1 cellular context compared by ENCODE assay signal in the genomic region with DNA sequence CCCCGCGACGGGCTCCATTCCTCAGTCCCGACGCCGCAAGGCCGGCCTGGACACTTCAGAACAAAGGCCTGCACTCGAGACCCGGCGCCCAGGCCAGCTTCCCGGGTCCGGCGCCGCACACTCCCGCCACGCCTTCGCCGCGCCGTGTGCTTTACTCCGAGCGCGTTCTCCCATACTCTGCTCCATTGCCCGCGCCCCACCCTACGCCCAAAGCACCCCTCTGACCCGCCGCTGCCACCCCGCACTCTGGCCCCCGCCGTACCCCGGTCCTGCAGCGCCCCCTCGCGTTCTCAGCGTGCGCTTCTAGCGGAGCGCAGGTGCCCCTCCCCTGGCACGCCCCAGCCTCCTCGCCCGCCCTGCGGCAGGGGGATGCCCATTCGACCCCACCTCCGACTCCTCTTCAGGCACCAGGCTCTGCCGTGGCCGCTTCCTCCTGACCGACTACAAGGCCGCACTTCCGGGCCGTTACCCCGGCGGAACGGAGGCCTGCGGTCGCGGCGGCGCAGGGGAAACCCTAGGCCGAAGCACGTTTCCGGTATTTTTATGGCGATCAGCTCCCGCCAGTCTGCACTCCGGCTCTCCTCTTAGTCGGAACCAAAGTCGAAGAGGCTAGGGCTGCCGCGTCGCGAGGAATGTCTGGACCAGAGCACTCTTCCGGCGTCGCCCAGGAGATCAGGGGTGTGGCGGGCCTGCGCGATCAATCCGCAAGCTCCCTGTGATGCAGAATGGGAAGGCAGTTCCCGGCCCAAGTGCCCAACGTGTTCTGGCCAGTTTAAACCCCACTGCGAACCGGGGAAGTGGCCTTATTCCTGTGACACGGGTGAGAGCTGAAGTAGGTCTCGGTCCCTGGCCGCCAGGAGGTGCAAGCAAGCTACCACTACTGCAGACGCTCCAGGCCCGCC.
A peak's percentile ranks its signal among the peaks of the same experiment; 100 is the strongest.
TF ChIP-seq lines count a peak whose summit lies in the region.

A gene (minus strand): TSS at position 456 of the 902 bp plus-strand sequence. CDS start 2,137 bp downstream, outside the sequence.

TF ChIP-seq in WTC11, 78 proteins besides CTCF, POLR2A, EP300 and RAD21 (continued from another document and continues in another):
- TF ChIP-seq, protein P1, sequence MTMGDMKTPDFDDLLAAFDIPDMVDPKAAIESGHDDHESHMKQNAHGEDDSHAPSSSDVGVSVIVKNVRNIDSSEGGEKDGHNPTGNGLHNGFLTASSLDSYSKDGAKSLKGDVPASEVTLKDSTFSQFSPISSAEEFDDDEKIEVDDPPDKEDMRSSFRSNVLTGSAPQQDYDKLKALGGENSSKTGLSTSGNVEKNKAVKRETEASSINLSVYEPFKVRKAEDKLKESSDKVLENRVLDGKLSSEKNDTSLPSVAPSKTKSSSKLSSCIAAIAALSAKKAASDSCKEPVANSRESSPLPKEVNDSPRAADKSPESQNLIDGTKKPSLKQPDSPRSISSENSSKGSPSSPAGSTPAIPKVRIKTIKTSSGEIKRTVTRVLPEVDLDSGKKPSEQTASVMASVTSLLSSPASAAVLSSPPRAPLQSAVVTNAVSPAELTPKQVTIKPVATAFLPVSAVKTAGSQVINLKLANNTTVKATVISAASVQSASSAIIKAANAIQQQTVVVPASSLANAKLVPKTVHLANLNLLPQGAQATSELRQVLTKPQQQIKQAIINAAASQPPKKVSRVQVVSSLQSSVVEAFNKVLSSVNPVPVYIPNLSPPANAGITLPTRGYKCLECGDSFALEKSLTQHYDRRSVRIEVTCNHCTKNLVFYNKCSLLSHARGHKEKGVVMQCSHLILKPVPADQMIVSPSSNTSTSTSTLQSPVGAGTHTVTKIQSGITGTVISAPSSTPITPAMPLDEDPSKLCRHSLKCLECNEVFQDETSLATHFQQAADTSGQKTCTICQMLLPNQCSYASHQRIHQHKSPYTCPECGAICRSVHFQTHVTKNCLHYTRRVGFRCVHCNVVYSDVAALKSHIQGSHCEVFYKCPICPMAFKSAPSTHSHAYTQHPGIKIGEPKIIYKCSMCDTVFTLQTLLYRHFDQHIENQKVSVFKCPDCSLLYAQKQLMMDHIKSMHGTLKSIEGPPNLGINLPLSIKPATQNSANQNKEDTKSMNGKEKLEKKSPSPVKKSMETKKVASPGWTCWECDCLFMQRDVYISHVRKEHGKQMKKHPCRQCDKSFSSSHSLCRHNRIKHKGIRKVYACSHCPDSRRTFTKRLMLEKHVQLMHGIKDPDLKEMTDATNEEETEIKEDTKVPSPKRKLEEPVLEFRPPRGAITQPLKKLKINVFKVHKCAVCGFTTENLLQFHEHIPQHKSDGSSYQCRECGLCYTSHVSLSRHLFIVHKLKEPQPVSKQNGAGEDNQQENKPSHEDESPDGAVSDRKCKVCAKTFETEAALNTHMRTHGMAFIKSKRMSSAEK (CRISPR knock-in tag; IDR thresholded peaks at IDR 0.05; ENCODE audit: borderline replicate concordance): no peak
- TF ChIP-seq SOX15 (CRISPR knock-in tag; IDR thresholded peaks at IDR 0.05) (no peak), GABPB1 (CRISPR knock-in tag; IDR thresholded peaks at IDR 0.05) (peak; percentile 97), KAT7 (CRISPR knock-in tag; IDR thresholded peaks at IDR 0.05; ENCODE audit: borderline replicate concordance) (peak; percentile 54; the same call in 1 of the 2 replicates), TEAD4 (CRISPR knock-in tag; IDR thresholded peaks at IDR 0.05) (0 out of 2 replicates have a peak, but pooled peaks have one; percentile 63), NR1H2 (CRISPR knock-in tag; IDR thresholded peaks at IDR 0.05) (no peak), NFYB (CRISPR knock-in tag; conservative IDR thresholded peaks at IDR 0.05; ENCODE audit: low read depth) (peak; percentile 26; the same call in 1 of the 2 replicates), ZNF317 (CRISPR knock-in tag; IDR thresholded peaks at IDR 0.05; ENCODE audit: borderline replicate concordance, low read depth) (no peak), NR2C2 (CRISPR knock-in tag; IDR thresholded peaks at IDR 0.05) (peak; percentile 75; the same call in 1 of the 2 replicates), OVOL2 (CRISPR knock-in tag; IDR thresholded peaks at IDR 0.05; ENCODE audit: borderline replicate concordance) (no peak), EMX1 (CRISPR knock-in tag; IDR thresholded peaks at IDR 0.05) (peak; percentile 80), NR3C1 (CRISPR knock-in tag; conservative IDR thresholded peaks at IDR 0.05; ENCODE audit: low read depth) (no peak)
- TF ChIP-seq, protein P2, sequence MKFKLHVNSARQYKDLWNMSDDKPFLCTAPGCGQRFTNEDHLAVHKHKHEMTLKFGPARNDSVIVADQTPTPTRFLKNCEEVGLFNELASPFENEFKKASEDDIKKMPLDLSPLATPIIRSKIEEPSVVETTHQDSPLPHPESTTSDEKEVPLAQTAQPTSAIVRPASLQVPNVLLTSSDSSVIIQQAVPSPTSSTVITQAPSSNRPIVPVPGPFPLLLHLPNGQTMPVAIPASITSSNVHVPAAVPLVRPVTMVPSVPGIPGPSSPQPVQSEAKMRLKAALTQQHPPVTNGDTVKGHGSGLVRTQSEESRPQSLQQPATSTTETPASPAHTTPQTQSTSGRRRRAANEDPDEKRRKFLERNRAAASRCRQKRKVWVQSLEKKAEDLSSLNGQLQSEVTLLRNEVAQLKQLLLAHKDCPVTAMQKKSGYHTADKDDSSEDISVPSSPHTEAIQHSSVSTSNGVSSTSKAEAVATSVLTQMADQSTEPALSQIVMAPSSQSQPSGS (CRISPR knock-in tag; IDR thresholded peaks at IDR 0.05; ENCODE audit: borderline replicate concordance, low read depth): no peak
- TF ChIP-seq, protein P3, sequence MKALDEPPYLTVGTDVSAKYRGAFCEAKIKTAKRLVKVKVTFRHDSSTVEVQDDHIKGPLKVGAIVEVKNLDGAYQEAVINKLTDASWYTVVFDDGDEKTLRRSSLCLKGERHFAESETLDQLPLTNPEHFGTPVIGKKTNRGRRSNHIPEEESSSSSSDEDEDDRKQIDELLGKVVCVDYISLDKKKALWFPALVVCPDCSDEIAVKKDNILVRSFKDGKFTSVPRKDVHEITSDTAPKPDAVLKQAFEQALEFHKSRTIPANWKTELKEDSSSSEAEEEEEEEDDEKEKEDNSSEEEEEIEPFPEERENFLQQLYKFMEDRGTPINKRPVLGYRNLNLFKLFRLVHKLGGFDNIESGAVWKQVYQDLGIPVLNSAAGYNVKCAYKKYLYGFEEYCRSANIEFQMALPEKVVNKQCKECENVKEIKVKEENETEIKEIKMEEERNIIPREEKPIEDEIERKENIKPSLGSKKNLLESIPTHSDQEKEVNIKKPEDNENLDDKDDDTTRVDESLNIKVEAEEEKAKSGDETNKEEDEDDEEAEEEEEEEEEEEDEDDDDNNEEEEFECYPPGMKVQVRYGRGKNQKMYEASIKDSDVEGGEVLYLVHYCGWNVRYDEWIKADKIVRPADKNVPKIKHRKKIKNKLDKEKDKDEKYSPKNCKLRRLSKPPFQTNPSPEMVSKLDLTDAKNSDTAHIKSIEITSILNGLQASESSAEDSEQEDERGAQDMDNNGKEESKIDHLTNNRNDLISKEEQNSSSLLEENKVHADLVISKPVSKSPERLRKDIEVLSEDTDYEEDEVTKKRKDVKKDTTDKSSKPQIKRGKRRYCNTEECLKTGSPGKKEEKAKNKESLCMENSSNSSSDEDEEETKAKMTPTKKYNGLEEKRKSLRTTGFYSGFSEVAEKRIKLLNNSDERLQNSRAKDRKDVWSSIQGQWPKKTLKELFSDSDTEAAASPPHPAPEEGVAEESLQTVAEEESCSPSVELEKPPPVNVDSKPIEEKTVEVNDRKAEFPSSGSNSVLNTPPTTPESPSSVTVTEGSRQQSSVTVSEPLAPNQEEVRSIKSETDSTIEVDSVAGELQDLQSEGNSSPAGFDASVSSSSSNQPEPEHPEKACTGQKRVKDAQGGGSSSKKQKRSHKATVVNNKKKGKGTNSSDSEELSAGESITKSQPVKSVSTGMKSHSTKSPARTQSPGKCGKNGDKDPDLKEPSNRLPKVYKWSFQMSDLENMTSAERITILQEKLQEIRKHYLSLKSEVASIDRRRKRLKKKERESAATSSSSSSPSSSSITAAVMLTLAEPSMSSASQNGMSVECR (CRISPR knock-in tag; IDR thresholded peaks at IDR 0.05; ENCODE audit: borderline replicate concordance): peak; percentile 57
- TF ChIP-seq, protein P4, sequence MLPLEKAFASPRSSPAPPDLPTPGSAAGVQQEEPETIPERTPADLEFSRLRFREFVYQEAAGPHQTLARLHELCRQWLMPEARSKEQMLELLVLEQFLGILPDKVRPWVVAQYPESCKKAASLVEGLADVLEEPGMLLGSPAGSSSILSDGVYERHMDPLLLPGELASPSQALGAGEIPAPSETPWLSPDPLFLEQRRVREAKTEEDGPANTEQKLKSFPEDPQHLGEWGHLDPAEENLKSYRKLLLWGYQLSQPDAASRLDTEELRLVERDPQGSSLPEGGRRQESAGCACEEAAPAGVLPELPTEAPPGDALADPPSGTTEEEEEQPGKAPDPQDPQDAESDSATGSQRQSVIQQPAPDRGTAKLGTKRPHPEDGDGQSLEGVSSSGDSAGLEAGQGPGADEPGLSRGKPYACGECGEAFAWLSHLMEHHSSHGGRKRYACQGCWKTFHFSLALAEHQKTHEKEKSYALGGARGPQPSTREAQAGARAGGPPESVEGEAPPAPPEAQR (CRISPR knock-in tag; IDR thresholded peaks at IDR 0.05): no peak
- TF ChIP-seq, protein P5, sequence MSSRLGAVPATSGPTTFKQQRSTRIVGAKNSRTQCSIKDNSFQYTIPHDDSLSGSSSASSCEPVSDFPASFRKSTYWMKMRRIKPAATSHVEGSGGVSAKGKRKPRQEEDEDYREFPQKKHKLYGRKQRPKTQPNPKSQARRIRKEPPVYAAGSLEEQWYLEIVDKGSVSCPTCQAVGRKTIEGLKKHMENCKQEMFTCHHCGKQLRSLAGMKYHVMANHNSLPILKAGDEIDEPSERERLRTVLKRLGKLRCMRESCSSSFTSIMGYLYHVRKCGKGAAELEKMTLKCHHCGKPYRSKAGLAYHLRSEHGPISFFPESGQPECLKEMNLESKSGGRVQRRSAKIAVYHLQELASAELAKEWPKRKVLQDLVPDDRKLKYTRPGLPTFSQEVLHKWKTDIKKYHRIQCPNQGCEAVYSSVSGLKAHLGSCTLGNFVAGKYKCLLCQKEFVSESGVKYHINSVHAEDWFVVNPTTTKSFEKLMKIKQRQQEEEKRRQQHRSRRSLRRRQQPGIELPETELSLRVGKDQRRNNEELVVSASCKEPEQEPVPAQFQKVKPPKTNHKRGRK (CRISPR knock-in tag; IDR thresholded peaks at IDR 0.05; ENCODE audit: borderline replicate concordance): 0 out of 2 replicates have a peak, but pooled peaks have one; percentile 77
- TF ChIP-seq, protein P6, sequence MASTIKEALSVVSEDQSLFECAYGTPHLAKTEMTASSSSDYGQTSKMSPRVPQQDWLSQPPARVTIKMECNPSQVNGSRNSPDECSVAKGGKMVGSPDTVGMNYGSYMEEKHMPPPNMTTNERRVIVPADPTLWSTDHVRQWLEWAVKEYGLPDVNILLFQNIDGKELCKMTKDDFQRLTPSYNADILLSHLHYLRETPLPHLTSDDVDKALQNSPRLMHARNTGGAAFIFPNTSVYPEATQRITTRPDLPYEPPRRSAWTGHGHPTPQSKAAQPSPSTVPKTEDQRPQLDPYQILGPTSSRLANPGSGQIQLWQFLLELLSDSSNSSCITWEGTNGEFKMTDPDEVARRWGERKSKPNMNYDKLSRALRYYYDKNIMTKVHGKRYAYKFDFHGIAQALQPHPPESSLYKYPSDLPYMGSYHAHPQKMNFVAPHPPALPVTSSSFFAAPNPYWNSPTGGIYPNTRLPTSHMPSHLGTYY (CRISPR knock-in tag; IDR thresholded peaks at IDR 0.05): no peak
- TF ChIP-seq, protein P7, sequence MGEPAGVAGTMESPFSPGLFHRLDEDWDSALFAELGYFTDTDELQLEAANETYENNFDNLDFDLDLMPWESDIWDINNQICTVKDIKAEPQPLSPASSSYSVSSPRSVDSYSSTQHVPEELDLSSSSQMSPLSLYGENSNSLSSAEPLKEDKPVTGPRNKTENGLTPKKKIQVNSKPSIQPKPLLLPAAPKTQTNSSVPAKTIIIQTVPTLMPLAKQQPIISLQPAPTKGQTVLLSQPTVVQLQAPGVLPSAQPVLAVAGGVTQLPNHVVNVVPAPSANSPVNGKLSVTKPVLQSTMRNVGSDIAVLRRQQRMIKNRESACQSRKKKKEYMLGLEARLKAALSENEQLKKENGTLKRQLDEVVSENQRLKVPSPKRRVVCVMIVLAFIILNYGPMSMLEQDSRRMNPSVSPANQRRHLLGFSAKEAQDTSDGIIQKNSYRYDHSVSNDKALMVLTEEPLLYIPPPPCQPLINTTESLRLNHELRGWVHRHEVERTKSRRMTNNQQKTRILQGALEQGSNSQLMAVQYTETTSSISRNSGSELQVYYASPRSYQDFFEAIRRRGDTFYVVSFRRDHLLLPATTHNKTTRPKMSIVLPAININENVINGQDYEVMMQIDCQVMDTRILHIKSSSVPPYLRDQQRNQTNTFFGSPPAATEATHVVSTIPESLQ (CRISPR knock-in tag; IDR thresholded peaks at IDR 0.05): no peak
- TF ChIP-seq, protein P8, sequence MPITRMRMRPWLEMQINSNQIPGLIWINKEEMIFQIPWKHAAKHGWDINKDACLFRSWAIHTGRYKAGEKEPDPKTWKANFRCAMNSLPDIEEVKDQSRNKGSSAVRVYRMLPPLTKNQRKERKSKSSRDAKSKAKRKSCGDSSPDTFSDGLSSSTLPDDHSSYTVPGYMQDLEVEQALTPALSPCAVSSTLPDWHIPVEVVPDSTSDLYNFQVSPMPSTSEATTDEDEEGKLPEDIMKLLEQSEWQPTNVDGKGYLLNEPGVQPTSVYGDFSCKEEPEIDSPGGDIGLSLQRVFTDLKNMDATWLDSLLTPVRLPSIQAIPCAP (CRISPR knock-in tag; IDR thresholded peaks at IDR 0.05): no peak
- TF ChIP-seq, protein P9, sequence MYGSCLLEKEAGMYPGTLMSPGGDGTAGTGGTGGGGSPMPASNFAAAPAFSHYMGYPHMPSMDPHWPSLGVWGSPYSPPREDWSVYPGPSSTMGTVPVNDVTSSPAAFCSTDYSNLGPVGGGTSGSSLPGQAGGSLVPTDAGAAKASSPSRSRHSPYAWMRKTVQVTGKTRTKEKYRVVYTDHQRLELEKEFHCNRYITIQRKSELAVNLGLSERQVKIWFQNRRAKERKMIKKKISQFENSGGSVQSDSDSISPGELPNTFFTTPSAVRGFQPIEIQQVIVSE (CRISPR knock-in tag; IDR thresholded peaks at IDR 0.05; ENCODE audit: borderline replicate concordance): no peak
- TF ChIP-seq, protein P10, sequence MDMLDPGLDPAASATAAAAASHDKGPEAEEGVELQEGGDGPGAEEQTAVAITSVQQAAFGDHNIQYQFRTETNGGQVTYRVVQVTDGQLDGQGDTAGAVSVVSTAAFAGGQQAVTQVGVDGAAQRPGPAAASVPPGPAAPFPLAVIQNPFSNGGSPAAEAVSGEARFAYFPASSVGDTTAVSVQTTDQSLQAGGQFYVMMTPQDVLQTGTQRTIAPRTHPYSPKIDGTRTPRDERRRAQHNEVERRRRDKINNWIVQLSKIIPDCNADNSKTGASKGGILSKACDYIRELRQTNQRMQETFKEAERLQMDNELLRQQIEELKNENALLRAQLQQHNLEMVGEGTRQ (CRISPR knock-in tag; IDR thresholded peaks at IDR 0.05): peak; percentile 52
- TF ChIP-seq, protein P11, sequence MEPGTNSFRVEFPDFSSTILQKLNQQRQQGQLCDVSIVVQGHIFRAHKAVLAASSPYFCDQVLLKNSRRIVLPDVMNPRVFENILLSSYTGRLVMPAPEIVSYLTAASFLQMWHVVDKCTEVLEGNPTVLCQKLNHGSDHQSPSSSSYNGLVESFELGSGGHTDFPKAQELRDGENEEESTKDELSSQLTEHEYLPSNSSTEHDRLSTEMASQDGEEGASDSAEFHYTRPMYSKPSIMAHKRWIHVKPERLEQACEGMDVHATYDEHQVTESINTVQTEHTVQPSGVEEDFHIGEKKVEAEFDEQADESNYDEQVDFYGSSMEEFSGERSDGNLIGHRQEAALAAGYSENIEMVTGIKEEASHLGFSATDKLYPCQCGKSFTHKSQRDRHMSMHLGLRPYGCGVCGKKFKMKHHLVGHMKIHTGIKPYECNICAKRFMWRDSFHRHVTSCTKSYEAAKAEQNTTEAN (CRISPR knock-in tag; IDR thresholded peaks at IDR 0.05): no peak; the same call in 1 of the 2 replicates
